Comparison of ENCODE assay signal across 1 cellular context in the genomic region with DNA sequence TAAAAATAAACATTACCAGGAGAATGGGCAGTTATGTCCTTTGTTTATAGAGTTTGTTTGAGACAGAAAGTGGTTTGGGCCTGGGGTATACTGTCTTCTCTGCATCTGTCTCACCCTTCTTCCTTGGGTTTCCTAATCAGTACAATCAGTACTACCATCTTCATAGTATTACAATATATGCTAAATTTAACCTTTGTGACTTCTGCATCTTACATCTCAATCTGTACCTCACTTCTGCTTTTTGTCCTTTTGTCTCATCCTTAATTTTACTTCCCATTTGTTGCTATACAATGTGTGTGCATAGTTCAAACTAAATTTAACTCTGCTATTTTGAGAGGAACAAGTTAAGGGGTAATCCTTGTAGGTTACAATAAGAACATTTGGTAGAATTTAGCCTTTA.
TF ChIP-seq lines count a peak whose summit lies in the region.

No MANE protein-coding gene starts in this region.

TF ChIP-seq in GM23338, 12 proteins besides CTCF, POLR2A, EP300 and RAD21 (continued from another document):
- TF ChIP-seq, protein P1, sequence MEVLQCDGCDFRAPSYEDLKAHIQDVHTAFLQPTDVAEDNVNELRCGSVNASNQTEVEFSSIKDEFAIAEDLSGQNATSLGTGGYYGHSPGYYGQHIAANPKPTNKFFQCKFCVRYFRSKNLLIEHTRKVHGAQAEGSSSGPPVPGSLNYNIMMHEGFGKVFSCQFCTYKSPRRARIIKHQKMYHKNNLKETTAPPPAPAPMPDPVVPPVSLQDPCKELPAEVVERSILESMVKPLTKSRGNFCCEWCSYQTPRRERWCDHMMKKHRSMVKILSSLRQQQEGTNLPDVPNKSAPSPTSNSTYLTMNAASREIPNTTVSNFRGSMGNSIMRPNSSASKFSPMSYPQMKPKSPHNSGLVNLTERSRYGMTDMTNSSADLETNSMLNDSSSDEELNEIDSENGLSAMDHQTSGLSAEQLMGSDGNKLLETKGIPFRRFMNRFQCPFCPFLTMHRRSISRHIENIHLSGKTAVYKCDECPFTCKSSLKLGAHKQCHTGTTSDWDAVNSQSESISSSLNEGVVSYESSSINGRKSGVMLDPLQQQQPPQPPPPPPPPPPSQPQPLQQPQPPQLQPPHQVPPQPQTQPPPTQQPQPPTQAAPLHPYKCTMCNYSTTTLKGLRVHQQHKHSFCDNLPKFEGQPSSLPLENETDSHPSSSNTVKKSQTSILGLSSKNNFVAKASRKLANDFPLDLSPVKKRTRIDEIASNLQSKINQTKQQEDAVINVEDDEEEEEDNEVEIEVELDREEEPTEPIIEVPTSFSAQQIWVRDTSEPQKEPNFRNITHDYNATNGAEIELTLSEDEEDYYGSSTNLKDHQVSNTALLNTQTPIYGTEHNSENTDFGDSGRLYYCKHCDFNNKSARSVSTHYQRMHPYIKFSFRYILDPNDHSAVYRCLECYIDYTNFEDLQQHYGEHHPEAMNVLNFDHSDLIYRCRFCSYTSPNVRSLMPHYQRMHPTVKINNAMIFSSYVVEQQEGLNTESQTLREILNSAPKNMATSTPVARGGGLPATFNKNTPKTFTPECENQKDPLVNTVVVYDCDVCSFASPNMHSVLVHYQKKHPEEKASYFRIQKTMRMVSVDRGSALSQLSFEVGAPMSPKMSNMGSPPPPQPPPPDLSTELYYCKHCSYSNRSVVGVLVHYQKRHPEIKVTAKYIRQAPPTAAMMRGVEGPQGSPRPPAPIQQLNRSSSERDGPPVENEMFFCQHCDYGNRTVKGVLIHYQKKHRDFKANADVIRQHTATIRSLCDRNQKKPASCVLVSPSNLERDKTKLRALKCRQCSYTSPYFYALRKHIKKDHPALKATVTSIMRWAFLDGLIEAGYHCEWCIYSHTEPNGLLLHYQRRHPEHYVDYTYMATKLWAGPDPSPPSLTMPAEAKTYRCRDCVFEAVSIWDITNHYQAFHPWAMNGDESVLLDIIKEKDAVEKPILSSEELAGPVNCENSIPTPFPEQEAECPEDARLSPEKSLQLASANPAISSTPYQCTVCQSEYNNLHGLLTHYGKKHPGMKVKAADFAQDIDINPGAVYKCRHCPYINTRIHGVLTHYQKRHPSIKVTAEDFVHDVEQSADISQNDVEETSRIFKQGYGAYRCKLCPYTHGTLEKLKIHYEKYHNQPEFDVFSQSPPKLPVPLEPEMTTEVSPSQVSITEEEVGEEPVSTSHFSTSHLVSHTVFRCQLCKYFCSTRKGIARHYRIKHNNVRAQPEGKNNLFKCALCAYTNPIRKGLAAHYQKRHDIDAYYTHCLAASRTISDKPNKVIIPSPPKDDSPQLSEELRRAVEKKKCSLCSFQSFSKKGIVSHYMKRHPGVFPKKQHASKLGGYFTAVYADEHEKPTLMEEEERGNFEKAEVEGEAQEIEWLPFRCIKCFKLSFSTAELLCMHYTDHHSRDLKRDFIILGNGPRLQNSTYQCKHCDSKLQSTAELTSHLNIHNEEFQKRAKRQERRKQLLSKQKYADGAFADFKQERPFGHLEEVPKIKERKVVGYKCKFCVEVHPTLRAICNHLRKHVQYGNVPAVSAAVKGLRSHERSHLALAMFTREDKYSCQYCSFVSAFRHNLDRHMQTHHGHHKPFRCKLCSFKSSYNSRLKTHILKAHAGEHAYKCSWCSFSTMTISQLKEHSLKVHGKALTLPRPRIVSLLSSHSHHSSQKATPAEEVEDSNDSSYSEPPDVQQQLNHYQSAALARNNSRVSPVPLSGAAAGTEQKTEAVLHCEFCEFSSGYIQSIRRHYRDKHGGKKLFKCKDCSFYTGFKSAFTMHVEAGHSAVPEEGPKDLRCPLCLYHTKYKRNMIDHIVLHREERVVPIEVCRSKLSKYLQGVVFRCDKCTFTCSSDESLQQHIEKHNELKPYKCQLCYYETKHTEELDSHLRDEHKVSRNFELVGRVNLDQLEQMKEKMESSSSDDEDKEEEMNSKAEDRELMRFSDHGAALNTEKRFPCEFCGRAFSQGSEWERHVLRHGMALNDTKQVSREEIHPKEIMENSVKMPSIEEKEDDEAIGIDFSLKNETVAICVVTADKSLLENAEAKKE (CRISPR knock-in tag; IDR thresholded peaks at IDR 0.05), result no peak
- TF ChIP-seq ZNF114 (CRISPR knock-in tag; IDR thresholded peaks at IDR 0.05), result no peak
TF ChIP-seq in GM23338: peak in this region for 0.
